ENCODE assay signal across 1 cellular context in genomic region chr15:44536298-44536961, GRCh38.
TF ChIP-seq lines count a peak whose summit lies in the region.

No MANE protein-coding gene starts in this region.

TF ChIP-seq in HEK293, 187 proteins besides CTCF, POLR2A, EP300 and RAD21 (continued from another document and continues in another):
- TF ChIP-seq, protein P1, sequence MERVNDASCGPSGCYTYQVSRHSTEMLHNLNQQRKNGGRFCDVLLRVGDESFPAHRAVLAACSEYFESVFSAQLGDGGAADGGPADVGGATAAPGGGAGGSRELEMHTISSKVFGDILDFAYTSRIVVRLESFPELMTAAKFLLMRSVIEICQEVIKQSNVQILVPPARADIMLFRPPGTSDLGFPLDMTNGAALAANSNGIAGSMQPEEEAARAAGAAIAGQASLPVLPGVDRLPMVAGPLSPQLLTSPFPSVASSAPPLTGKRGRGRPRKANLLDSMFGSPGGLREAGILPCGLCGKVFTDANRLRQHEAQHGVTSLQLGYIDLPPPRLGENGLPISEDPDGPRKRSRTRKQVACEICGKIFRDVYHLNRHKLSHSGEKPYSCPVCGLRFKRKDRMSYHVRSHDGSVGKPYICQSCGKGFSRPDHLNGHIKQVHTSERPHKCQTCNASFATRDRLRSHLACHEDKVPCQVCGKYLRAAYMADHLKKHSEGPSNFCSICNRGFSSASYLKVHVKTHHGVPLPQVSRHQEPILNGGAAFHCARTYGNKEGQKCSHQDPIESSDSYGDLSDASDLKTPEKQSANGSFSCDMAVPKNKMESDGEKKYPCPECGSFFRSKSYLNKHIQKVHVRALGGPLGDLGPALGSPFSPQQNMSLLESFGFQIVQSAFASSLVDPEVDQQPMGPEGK (tag by site-specific recombination; IDR thresholded peaks at IDR 0.05) = peak; percentile 56
- TF ChIP-seq ZNF530 (tag by site-specific recombination; IDR thresholded peaks at IDR 0.05; ENCODE audit: low read depth) (no peak), TCF7L2 (IDR thresholded peaks at IDR 0.05; ENCODE audit: borderline replicate concordance, low read depth, low read length) (no peak), ZNF514 (tag by site-specific recombination; IDR thresholded peaks at IDR 0.05) (no peak), FEZF1 (tag by site-specific recombination; IDR thresholded peaks at IDR 0.05) (no peak), ZNF391 (tag by site-specific recombination; IDR thresholded peaks at IDR 0.05; ENCODE audit: borderline replicate concordance, low read depth) (peak; percentile 22; the same call in 1 of the 2 replicates), ZSCAN4 (tag by site-specific recombination; IDR thresholded peaks at IDR 0.05) (no peak), ZNF311 (tag by site-specific recombination; IDR thresholded peaks at IDR 0.05; ENCODE audit: borderline replicate concordance) (no peak), ZBTB8A (tag by site-specific recombination; IDR thresholded peaks at IDR 0.05) (peak; percentile 71), ZBTB17 (tag by site-specific recombination; IDR thresholded peaks at IDR 0.05) (peak; percentile 55; the same call in 1 of the 2 replicates), ZNF704 (tag by site-specific recombination; IDR thresholded peaks at IDR 0.05) (no peak), ZBTB20 (tag by site-specific recombination; IDR thresholded peaks at IDR 0.05) (peak; percentile 86), KLF10 (tag by site-specific recombination; IDR thresholded peaks at IDR 0.05) (0 out of 2 replicates have a peak, but pooled peaks have one; percentile 10), GLIS2 (tag by site-specific recombination; IDR thresholded peaks at IDR 0.05) (peak; percentile 90), SP2 (tag by site-specific recombination; IDR thresholded peaks at IDR 0.05) (peak; percentile 38; the same call in 1 of the 2 replicates), ZNF843 (tag by site-specific recombination; IDR thresholded peaks at IDR 0.05) (0 out of 2 replicates have a peak, but pooled peaks have one; percentile 13), ZNF544 (tag by site-specific recombination; IDR thresholded peaks at IDR 0.05) (no peak), ZIC2 (tag by site-specific recombination; IDR thresholded peaks at IDR 0.05) (peak; percentile 8; the same call in 1 of the 2 replicates), ZNF664 (tag by site-specific recombination; IDR thresholded peaks at IDR 0.05) (no peak), ZNF37A (tag by site-specific recombination; IDR thresholded peaks at IDR 0.05) (no peak), ZNF600 (tag by site-specific recombination; IDR thresholded peaks at IDR 0.05) (peak; percentile 94), ZNF341 (tag by site-specific recombination; IDR thresholded peaks at IDR 0.05; ENCODE audit: low read depth) (peak; percentile 89), EGR2 (tag by site-specific recombination; IDR thresholded peaks at IDR 0.05; ENCODE audit: low read depth) (no peak), SCRT2 (tag by site-specific recombination; IDR thresholded peaks at IDR 0.05) (no peak), PRDM4 (tag by site-specific recombination; IDR thresholded peaks at IDR 0.05) (no peak), ZNF776 (tag by site-specific recombination; IDR thresholded peaks at IDR 0.05; ENCODE audit: borderline replicate concordance) (no peak), PRDM10 (tag by site-specific recombination; IDR thresholded peaks at IDR 0.05) (peak; percentile 85), ZNF768 (tag by site-specific recombination; IDR thresholded peaks at IDR 0.05) (no peak), ZBTB10 (tag by site-specific recombination; IDR thresholded peaks at IDR 0.05) (peak; percentile 75), ZNF791 (tag by site-specific recombination; IDR thresholded peaks at IDR 0.05) (no peak), KLF8 (tag by site-specific recombination; IDR thresholded peaks at IDR 0.05) (peak; percentile 29), BCL11B (tag by site-specific recombination; IDR thresholded peaks at IDR 0.05; ENCODE audit: low read depth) (no peak), ZNF10 (tag by site-specific recombination; IDR thresholded peaks at IDR 0.05) (no peak), ZBTB44 (tag by site-specific recombination; IDR thresholded peaks at IDR 0.05) (no peak), ZNF48 (tag by site-specific recombination; IDR thresholded peaks at IDR 0.05) (no peak), ZNF140 (tag by site-specific recombination; IDR thresholded peaks at IDR 0.05) (no peak), KLF1 (tag by site-specific recombination; IDR thresholded peaks at IDR 0.05) (peak; percentile 45; the same call in 1 of the 2 replicates), SP3 (tag by site-specific recombination; IDR thresholded peaks at IDR 0.05) (peak; percentile 61; the same call in 1 of the 2 replicates)
- TF ChIP-seq, protein P2, sequence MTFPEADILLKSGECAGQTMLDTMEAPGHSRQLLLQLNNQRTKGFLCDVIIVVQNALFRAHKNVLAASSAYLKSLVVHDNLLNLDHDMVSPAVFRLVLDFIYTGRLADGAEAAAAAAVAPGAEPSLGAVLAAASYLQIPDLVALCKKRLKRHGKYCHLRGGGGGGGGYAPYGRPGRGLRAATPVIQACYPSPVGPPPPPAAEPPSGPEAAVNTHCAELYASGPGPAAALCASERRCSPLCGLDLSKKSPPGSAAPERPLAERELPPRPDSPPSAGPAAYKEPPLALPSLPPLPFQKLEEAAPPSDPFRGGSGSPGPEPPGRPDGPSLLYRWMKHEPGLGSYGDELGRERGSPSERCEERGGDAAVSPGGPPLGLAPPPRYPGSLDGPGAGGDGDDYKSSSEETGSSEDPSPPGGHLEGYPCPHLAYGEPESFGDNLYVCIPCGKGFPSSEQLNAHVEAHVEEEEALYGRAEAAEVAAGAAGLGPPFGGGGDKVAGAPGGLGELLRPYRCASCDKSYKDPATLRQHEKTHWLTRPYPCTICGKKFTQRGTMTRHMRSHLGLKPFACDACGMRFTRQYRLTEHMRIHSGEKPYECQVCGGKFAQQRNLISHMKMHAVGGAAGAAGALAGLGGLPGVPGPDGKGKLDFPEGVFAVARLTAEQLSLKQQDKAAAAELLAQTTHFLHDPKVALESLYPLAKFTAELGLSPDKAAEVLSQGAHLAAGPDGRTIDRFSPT (tag by site-specific recombination; IDR thresholded peaks at IDR 0.05) = peak; percentile 68
- TF ChIP-seq, protein P3, sequence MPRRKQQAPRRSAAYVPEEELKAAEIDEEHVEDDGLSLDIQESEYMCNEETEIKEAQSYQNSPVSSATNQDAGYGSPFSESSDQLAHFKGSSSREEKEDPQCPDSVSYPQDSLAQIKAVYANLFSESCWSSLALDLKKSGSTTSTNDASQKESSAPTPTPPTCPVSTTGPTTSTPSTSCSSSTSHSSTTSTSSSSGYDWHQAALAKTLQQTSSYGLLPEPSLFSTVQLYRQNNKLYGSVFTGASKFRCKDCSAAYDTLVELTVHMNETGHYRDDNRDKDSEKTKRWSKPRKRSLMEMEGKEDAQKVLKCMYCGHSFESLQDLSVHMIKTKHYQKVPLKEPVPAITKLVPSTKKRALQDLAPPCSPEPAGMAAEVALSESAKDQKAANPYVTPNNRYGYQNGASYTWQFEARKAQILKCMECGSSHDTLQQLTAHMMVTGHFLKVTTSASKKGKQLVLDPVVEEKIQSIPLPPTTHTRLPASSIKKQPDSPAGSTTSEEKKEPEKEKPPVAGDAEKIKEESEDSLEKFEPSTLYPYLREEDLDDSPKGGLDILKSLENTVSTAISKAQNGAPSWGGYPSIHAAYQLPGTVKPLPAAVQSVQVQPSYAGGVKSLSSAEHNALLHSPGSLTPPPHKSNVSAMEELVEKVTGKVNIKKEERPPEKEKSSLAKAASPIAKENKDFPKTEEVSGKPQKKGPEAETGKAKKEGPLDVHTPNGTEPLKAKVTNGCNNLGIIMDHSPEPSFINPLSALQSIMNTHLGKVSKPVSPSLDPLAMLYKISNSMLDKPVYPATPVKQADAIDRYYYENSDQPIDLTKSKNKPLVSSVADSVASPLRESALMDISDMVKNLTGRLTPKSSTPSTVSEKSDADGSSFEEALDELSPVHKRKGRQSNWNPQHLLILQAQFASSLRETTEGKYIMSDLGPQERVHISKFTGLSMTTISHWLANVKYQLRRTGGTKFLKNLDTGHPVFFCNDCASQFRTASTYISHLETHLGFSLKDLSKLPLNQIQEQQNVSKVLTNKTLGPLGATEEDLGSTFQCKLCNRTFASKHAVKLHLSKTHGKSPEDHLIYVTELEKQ (tag by site-specific recombination; IDR thresholded peaks at IDR 0.05; ENCODE audit: borderline replicate concordance) = no peak
